In genomic region chr17:3802461-3803307, GRCh38 we compare ENCODE assay signal across 1 cellular context.
TF ChIP-seq lines count a peak whose summit lies in the region.

No MANE protein-coding gene starts in this region.

TF ChIP-seq in HepG2, 621 proteins besides CTCF, POLR2A, EP300 and RAD21 (continued from another document and continues in another):
- TF ChIP-seq, protein P1, sequence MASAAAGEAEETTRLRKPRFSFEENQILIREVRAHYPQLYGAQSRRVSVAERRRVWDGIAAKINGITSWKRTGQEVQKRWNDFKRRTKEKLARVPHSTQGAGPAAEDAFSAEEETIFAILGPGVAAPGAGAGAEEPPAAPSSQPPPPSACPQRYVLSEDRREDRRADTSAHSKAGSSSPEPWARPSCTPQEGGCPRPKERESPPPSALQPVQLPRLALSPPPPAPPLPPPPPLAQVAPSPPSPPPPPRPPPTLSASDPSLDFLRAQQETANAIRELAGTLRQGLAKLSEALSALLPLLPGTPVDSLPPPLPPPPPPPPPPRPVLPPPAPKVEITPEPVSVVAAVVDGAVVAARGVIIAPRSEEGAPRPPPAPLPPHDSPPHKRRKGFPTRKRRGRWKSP (CRISPR knock-in tag; IDR thresholded peaks at IDR 0.05) = peak; percentile 85
- TF ChIP-seq HDAC1 (CRISPR knock-in tag; IDR thresholded peaks at IDR 0.05) = peak; percentile 98
- peak; percentile 94 for TF ChIP-seq IRF2 (CRISPR knock-in tag; IDR thresholded peaks at IDR 0.05)
- no peak for TF ChIP-seq XBP1 (CRISPR knock-in tag; IDR thresholded peaks at IDR 0.05)
- TF ChIP-seq SP2 (CRISPR knock-in tag; IDR thresholded peaks at IDR 0.05) = no peak
- peak; percentile 94 for TF ChIP-seq ISL2 (CRISPR knock-in tag; IDR thresholded peaks at IDR 0.05)
- TF ChIP-seq ZNF558 (CRISPR knock-in tag; IDR thresholded peaks at IDR 0.05; ENCODE audit: borderline replicate concordance) = no peak
- TF ChIP-seq RFX3 (CRISPR knock-in tag; IDR thresholded peaks at IDR 0.05) = no peak
- no peak for TF ChIP-seq RORA (CRISPR knock-in tag; IDR thresholded peaks at IDR 0.05)
- TF ChIP-seq ZNF737 (CRISPR knock-in tag; IDR thresholded peaks at IDR 0.05; ENCODE audit: borderline replicate concordance) = no peak
- TF ChIP-seq, protein P2, sequence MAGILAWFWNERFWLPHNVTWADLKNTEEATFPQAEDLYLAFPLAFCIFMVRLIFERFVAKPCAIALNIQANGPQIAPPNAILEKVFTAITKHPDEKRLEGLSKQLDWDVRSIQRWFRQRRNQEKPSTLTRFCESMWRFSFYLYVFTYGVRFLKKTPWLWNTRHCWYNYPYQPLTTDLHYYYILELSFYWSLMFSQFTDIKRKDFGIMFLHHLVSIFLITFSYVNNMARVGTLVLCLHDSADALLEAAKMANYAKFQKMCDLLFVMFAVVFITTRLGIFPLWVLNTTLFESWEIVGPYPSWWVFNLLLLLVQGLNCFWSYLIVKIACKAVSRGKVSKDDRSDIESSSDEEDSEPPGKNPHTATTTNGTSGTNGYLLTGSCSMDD (CRISPR knock-in tag; IDR thresholded peaks at IDR 0.05) = no peak
- no peak for TF ChIP-seq DR1 (CRISPR knock-in tag; IDR thresholded peaks at IDR 0.05)
- TF ChIP-seq DPF2 (CRISPR knock-in tag; IDR thresholded peaks at IDR 0.05; ENCODE audit: borderline replicate concordance, low read depth) = peak; percentile 99
- no peak for TF ChIP-seq MAFG (CRISPR knock-in tag; IDR thresholded peaks at IDR 0.05)
- peak; percentile 96 for TF ChIP-seq MTA1 (CRISPR knock-in tag; IDR thresholded peaks at IDR 0.05; ENCODE audit: borderline replicate concordance)
- TF ChIP-seq ZNF431 (CRISPR knock-in tag; IDR thresholded peaks at IDR 0.05; ENCODE audit: borderline replicate concordance, low read depth) = peak; percentile 80; the same call in 1 of the 2 replicates
- no peak for TF ChIP-seq RBAK (CRISPR knock-in tag; IDR thresholded peaks at IDR 0.05)
- TF ChIP-seq, protein P3, sequence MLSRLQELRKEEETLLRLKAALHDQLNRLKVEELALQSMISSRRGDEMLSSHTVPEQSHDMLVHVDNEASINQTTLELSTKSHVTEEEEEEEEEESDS (CRISPR knock-in tag; IDR thresholded peaks at IDR 0.05; ENCODE audit: borderline replicate concordance) = 0 out of 2 replicates have a peak, but pooled peaks have one; percentile 39
- no peak; the same call in none of the 2 replicates for TF ChIP-seq ZNF746 (CRISPR knock-in tag; IDR thresholded peaks at IDR 0.05)
- TF ChIP-seq PHB2 (IDR thresholded peaks at IDR 0.05; ENCODE audit: partially characterized antibody) = no peak
- peak; percentile 97 for TF ChIP-seq KDM1A (CRISPR knock-in tag; IDR thresholded peaks at IDR 0.05)
- TF ChIP-seq, protein P4, sequence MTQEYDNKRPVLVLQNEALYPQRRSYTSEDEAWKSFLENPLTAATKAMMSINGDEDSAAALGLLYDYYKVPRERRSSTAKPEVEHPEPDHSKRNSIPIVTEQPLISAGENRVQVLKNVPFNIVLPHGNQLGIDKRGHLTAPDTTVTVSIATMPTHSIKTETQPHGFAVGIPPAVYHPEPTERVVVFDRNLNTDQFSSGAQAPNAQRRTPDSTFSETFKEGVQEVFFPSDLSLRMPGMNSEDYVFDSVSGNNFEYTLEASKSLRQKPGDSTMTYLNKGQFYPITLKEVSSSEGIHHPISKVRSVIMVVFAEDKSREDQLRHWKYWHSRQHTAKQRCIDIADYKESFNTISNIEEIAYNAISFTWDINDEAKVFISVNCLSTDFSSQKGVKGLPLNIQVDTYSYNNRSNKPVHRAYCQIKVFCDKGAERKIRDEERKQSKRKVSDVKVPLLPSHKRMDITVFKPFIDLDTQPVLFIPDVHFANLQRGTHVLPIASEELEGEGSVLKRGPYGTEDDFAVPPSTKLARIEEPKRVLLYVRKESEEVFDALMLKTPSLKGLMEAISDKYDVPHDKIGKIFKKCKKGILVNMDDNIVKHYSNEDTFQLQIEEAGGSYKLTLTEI (CRISPR knock-in tag; conservative IDR thresholded peaks at IDR 0.05) = no peak
- peak; percentile 85; the same call in 1 of the 2 replicates for TF ChIP-seq YEATS4 (CRISPR knock-in tag; IDR thresholded peaks at IDR 0.05; ENCODE audit: borderline replicate concordance)
- peak; percentile 100 for TF ChIP-seq ZBTB7B (CRISPR knock-in tag; IDR thresholded peaks at IDR 0.05)
- TF ChIP-seq, protein P5, sequence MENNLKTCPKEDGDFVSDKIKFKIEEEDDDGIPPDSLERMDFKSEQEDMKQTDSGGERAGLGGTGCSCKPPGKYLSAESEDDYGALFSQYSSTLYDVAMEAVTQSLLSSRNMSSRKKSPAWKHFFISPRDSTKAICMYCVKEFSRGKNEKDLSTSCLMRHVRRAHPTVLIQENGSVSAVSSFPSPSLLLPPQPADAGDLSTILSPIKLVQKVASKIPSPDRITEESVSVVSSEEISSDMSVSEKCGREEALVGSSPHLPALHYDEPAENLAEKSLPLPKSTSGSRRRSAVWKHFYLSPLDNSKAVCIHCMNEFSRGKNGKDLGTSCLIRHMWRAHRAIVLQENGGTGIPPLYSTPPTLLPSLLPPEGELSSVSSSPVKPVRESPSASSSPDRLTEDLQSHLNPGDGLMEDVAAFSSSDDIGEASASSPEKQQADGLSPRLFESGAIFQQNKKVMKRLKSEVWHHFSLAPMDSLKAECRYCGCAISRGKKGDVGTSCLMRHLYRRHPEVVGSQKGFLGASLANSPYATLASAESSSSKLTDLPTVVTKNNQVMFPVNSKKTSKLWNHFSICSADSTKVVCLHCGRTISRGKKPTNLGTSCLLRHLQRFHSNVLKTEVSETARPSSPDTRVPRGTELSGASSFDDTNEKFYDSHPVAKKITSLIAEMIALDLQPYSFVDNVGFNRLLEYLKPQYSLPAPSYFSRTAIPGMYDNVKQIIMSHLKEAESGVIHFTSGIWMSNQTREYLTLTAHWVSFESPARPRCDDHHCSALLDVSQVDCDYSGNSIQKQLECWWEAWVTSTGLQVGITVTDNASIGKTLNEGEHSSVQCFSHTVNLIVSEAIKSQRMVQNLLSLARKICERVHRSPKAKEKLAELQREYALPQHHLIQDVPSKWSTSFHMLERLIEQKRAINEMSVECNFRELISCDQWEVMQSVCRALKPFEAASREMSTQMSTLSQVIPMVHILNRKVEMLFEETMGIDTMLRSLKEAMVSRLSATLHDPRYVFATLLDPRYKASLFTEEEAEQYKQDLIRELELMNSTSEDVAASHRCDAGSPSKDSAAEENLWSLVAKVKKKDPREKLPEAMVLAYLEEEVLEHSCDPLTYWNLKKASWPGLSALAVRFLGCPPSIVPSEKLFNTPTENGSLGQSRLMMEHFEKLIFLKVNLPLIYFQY (CRISPR knock-in tag; IDR thresholded peaks at IDR 0.05; ENCODE audit: borderline replicate concordance) = no peak
- no peak for TF ChIP-seq HOXD1 (CRISPR knock-in tag; IDR thresholded peaks at IDR 0.05)
- TF ChIP-seq EZH2 (conservative IDR thresholded peaks at IDR 0.05; ENCODE audit: low read depth, low read length) = no peak
- TF ChIP-seq, protein P6, sequence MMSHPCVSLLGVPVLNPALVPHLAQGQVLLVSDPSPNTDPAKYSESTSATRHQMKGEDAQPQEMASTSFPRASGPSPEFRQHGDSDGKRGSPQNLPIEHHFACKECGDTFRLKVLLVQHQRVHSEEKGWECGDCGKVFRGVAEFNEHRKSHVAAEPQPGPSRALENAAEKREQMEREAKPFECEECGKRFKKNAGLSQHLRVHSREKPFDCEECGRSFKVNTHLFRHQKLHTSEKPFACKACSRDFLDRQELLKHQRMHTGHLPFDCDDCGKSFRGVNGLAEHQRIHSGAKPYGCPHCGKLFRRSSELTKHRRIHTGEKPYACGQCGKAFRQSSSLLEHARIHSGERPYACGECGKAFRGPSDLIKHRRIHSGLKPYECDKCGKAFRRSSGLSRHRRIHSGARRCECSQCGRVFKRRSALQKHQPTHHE (CRISPR knock-in tag; IDR thresholded peaks at IDR 0.05; ENCODE audit: borderline replicate concordance) = 0 out of 2 replicates have a peak, but pooled peaks have one; percentile 83
- TF ChIP-seq PRPF4 (IDR thresholded peaks at IDR 0.05; ENCODE audit: low read depth, low read length, poor library complexity, severe bottlenecking) = no peak
- TF ChIP-seq, protein P7, sequence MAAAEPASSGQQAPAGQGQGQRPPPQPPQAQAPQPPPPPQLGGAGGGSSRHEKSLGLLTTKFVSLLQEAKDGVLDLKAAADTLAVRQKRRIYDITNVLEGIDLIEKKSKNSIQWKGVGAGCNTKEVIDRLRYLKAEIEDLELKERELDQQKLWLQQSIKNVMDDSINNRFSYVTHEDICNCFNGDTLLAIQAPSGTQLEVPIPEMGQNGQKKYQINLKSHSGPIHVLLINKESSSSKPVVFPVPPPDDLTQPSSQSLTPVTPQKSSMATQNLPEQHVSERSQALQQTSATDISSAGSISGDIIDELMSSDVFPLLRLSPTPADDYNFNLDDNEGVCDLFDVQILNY (CRISPR knock-in tag; conservative IDR thresholded peaks at IDR 0.05) = 0 out of 2 replicates have a peak, but pooled peaks have one; percentile 12
- TF ChIP-seq PAWR (CRISPR knock-in tag; IDR thresholded peaks at IDR 0.05; ENCODE audit: borderline replicate concordance) = no peak
- no peak for TF ChIP-seq THAP8 (CRISPR knock-in tag; IDR thresholded peaks at IDR 0.05; ENCODE audit: borderline replicate concordance)
- no peak for TF ChIP-seq ATAD3A (CRISPR knock-in tag; IDR thresholded peaks at IDR 0.05)
- TF ChIP-seq ZNF12 (CRISPR knock-in tag; IDR thresholded peaks at IDR 0.05) = peak; percentile 23; the same call in 1 of the 2 replicates
- peak; percentile 98 for TF ChIP-seq MED1 (CRISPR knock-in tag; IDR thresholded peaks at IDR 0.05)
- TF ChIP-seq MAX (IDR thresholded peaks at IDR 0.05) = peak; percentile 74
- no peak for TF ChIP-seq HES4 (CRISPR knock-in tag; IDR thresholded peaks at IDR 0.05; ENCODE audit: borderline replicate concordance)
- no peak for TF ChIP-seq KLF13 (CRISPR knock-in tag; IDR thresholded peaks at IDR 0.05)
- no peak for TF ChIP-seq ZFP36 (IDR thresholded peaks at IDR 0.05; ENCODE audit: borderline replicate concordance, low read depth, low read length, partially characterized antibody)
- TF ChIP-seq PLSCR1 (CRISPR knock-in tag; IDR thresholded peaks at IDR 0.05; ENCODE audit: borderline replicate concordance) = no peak
- peak; percentile 87; the same call in 1 of the 2 replicates for TF ChIP-seq HOXA5 (CRISPR knock-in tag; IDR thresholded peaks at IDR 0.05)
- peak; percentile 81 for TF ChIP-seq BHLHE40 (IDR thresholded peaks at IDR 0.05; ENCODE audit: low read length)
- TF ChIP-seq ZNF670 (CRISPR knock-in tag; IDR thresholded peaks at IDR 0.05; ENCODE audit: borderline replicate concordance) = 0 out of 2 replicates have a peak, but pooled peaks have one; percentile 85
- no peak for TF ChIP-seq NAIF1 (CRISPR knock-in tag; IDR thresholded peaks at IDR 0.05; ENCODE audit: borderline replicate concordance)
- peak; percentile 99 for TF ChIP-seq ZNF687 (CRISPR knock-in tag; IDR thresholded peaks at IDR 0.05)
- TF ChIP-seq BRD4 (CRISPR knock-in tag; IDR thresholded peaks at IDR 0.05) = peak; percentile 91
- TF ChIP-seq ZSCAN30 (CRISPR knock-in tag; IDR thresholded peaks at IDR 0.05) = no peak
- TF ChIP-seq ZNF382 (CRISPR knock-in tag; IDR thresholded peaks at IDR 0.05; ENCODE audit: borderline replicate concordance) = no peak
